In the genomic region with DNA sequence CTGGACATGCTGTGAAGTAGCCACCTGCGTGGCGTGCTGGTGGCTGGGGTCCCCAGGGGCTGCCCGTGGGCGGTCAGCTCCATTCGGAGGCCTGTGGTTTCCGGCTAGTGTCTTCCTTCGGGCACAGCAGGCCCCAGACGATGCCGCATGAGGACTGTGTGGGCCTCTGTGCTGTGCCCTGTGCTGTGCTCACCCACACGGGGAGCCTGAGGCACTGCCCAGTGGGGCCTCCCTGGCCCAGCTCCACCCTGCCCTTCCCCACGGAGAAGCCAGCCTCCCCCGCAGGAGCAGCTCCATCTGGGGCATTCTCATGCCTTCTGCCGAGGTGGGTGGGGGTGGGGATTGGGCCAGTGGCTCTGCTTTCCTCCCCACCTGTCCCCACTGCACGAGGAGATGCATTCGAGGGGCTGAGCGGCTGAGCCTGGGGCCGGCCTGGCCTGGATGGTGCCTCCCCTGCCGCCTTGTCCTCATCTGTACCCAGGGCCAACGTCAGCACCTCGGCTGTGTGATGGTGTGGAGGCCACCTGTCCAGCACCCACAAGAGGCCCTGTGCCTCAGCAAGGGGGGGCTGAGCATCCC, we compare ENCODE assay signal across 21 cellular contexts. TPM values are rescaled to one million over a fixed set of nuclear protein-coding genes. Genes with fewer than 3 reads are reported as not detected.
DNase-seq lines count a peak whose midpoint lies in the region; FAIRE-seq and TF ChIP-seq lines count a peak whose summit lies in the region.
"Had no signal": no experiment of that assay in that cellular context is flagged by ENCODE, and none has a peak within 500 bp of the region (broad histone marks: within the 10 kb centered on the region; RNA-seq: fewer than 3 reads in every experiment).

No MANE protein-coding gene starts in this region.

- H3K14ac ChIP-seq in neuronal stem cell (ENCODE audit: low read length): peak overlapping the region; percentile 72

- H3K27ac ChIP-seq in angular gyrus (ENCODE audit: low read depth, low read length) (peak overlapping the region; percentile 55), neuronal stem cell (replicated peaks; ENCODE audit: low read length) (no peak overlapping the region)
- H3K27ac ChIP-seq: cardiac muscle cell had no signal

- H2BK12ac ChIP-seq in neuronal stem cell (ENCODE audit: low read length): peak overlapping the region; percentile 4

- no peak overlapping the region for H2AFZ ChIP-seq in neuronal stem cell (ENCODE audit: low read length)

- H4K8ac ChIP-seq in neuronal stem cell (ENCODE audit: low read depth, low read length): no peak overlapping the region

- no peak overlapping the region for H2BK15ac ChIP-seq in neuronal stem cell (ENCODE audit: low read length)

- no peak overlapping the region for H2BK120ac ChIP-seq in neuronal stem cell (ENCODE audit: low read depth, low read length)

- no peak for TF ChIP-seq CTCF in type B pancreatic cell (conservative IDR thresholded peaks at IDR 0.05)

- H4K91ac ChIP-seq in neuronal stem cell (ENCODE audit: low read depth, low read length, poor library complexity): peak overlapping the region; percentile 7

- peaks cover 59% of the 10 kb centered on the region for H3K79me1 ChIP-seq in neuronal stem cell (ENCODE audit: low read depth, low read length)

- no peaks in the 10 kb centered on the region for H3K9me3 Mint-ChIP-seq in type B pancreatic cell
- H3K9me3 Mint-ChIP-seq: mesothelial cell of epicardium; natural killer cell; stimulated activated effector memory CD8-positive, alpha-beta T cell treated with anti-CD3 and anti-CD28 coated beads, Interleukin-12 subunit alpha, Interleukin-12 subunit beta, amount 100 ng/mL, for 72 hours had no signal

- H3K36me3 Mint-ChIP-seq in type B pancreatic cell: no peaks in the 10 kb centered on the region
- H3K36me3 Mint-ChIP-seq: mesothelial cell of epicardium; natural killer cell; stimulated activated effector memory CD8-positive, alpha-beta T cell treated with anti-CD3 and anti-CD28 coated beads, Interleukin-12 subunit alpha, Interleukin-12 subunit beta, amount 100 ng/mL, for 72 hours had no signal

- no peak overlapping the region for H2AK5ac ChIP-seq in neuronal stem cell (ENCODE audit: low read depth, low read length)

- no peak overlapping the region for H3K23ac ChIP-seq in neuronal stem cell (ENCODE audit: low read depth, low read length, poor library complexity)

- WGBS in neuronal stem cell (ENCODE audit: extremely low coverage in 2 of 2, insufficient read length in 2 of 2, insufficient replicate concordance in 1 of 2), 2 donors: no CpG with 5 or more reads among the region's 20 CpGs

- FAIRE-seq in GM12892 (lab: Jason Lieb, UNC): no peak

- TF ChIP-seq POLR2A in GM12892 (IDR thresholded peaks at IDR 0.05; ENCODE audit: low read depth, low read length): no peak

- no peak overlapping the region for H3K4ac ChIP-seq in neuronal stem cell (ENCODE audit: low read length)

- no peaks in the 10 kb centered on the region for H3K9me3 ChIP-seq in neuronal stem cell (replicated peaks in 1 of 2; ENCODE audit: control insufficient read depth in 2 of 2, insufficient read depth in 1 of 2, low read depth in 1 of 2, low read length in 2 of 2)
- H3K9me3 ChIP-seq: heart left ventricle, suprapubic skin had no signal

- H3K4me2 ChIP-seq in neuronal stem cell (ENCODE audit: insufficient read depth, low read length, poor library complexity, severe bottlenecking): no peak overlapping the region

- H3K27ac Mint-ChIP-seq in type B pancreatic cell: peak overlapping the region; percentile 77
- H3K27ac Mint-ChIP-seq: mesothelial cell of epicardium; natural killer cell; stimulated activated effector memory CD8-positive, alpha-beta T cell treated with anti-CD3 and anti-CD28 coated beads, Interleukin-12 subunit alpha, Interleukin-12 subunit beta, amount 100 ng/mL, for 72 hours had no signal

- H2BK5ac ChIP-seq in neuronal stem cell (ENCODE audit: low read length): no peak overlapping the region

- peak overlapping the region; percentile 58 for H3K4me3 Mint-ChIP-seq in type B pancreatic cell
- H3K4me3 Mint-ChIP-seq: mesothelial cell of epicardium; natural killer cell; stimulated activated effector memory CD8-positive, alpha-beta T cell treated with anti-CD3 and anti-CD28 coated beads, Interleukin-12 subunit alpha, Interleukin-12 subunit beta, amount 100 ng/mL, for 72 hours had no signal

- H3K4me1 Mint-ChIP-seq in type B pancreatic cell (ENCODE audit: unreplicated experiment): peaks cover 37% of the 10 kb centered on the region

- H3K4me1 ChIP-seq in neuronal stem cell (ENCODE audit: control insufficient read depth in 2 of 2, insufficient read depth in 1 of 2, low read depth in 1 of 2, low read length in 2 of 2): peaks cover 2 to 28% of the 10 kb centered on the region in 2 donors

- peak overlapping the region; percentile 78 for H3K18ac ChIP-seq in neuronal stem cell (ENCODE audit: low read length)

- DNase-seq in NCI-H1417 (lab: John Stamatoyannopoulos, UW) (peak in 2 of 3 experiments; percentile 50 to 58), NCI-H1417 treated with DMSO at 0.1 percent for 48 hours (lab: John Stamatoyannopoulos, UW) (no peak), neuronal stem cell (ENCODE audit: low spot score) (no peak), type B pancreatic cell (ENCODE audit: extremely low spot score, unreplicated experiment) (no peak), GM12892 (ENCODE audit: insufficient read length) (no peak), HuH-7.5 (ENCODE audit: low spot score) (no peak), amniotic stem cell (lab: John Stamatoyannopoulos, UW) (no peak)
- DNase-seq: 8988T; activated CD4-positive, alpha-beta T cell treated with anti-CD3 and anti-CD28 coated beads for 1 hour; activated T-cell treated with anti-CD3 and anti-CD28 coated beads, Interleukin-2, amount 50 U/mL, for 1 hour; DMS79 treated with DMSO at 0.1 percent for 48 hours; heart left ventricle; natural killer cell; NCI-H526; stimulated activated CD4-positive, alpha-beta T cell treated with anti-CD3 and anti-CD28 coated beads, Interleukin-1b, Interleukin-23, amount 100 ng/mL, for 48 hours; SW 1271 had no signal

- peak overlapping the region; percentile 81 for H3K9ac ChIP-seq in neuronal stem cell (ENCODE audit: low read depth, low read length, poor library complexity)

- no peaks in the 10 kb centered on the region for H3K36me3 ChIP-seq in neuronal stem cell (replicated peaks in 1 of 2; ENCODE audit: control insufficient read depth in 2 of 2, insufficient read depth in 2 of 2, low read length in 2 of 2)
- H3K36me3 ChIP-seq: cardiac muscle cell, heart left ventricle, suprapubic skin had no signal

- no peaks in the 10 kb centered on the region for H3K27me3 ChIP-seq in neuronal stem cell (ENCODE audit: control insufficient read depth in 3 of 3, insufficient read depth in 3 of 3, low read depth in 1 of 3, low read length in 3 of 3)
- H3K27me3 ChIP-seq: cardiac muscle cell, heart left ventricle, suprapubic skin had no signal

- no peak overlapping the region for H3K4me3 ChIP-seq in neuronal stem cell (ENCODE audit: low read length in 2 of 2)
- H3K4me3 ChIP-seq: cardiac muscle cell, heart left ventricle, suprapubic skin had no signal

- H3K27me3 Mint-ChIP-seq in type B pancreatic cell: no peaks in the 10 kb centered on the region

RNA-seq across cellular contexts. Expression of gene RXRA, which starts 24.2 kb away (rescaled TPM):
- polyA plus RNA-seq in neuronal stem cell (2013, experiment 1 of 2): 36.1 TPM
- 36.3 TPM for polyA plus RNA-seq in neuronal stem cell (2013, experiment 2 of 2)
- 66.9 and 127 TPM in 2 replicates for total RNA-seq in type B pancreatic cell (ENCODE audit: low replicate concordance)
- 19.7 TPM for polyA plus RNA-seq in GM12892 (2012; ENCODE audit: missing spikeins)

Comparison
In these comparisons a context has a peak if more than half of its experiments do, and no peak if none do; other contexts are left out.
1. DNase-seq: peak in NCI-H1417 (2 of 3); none in NCI-H1417 treated with DMSO at 0.1 percent for 48 hours (single experiment), neuronal stem cell (single experiment), type B pancreatic cell (single experiment), GM12892 (single experiment), HuH-7.5 (single experiment) and amniotic stem cell (single experiment).